Comparison of ENCODE assay signal across 1 cellular context in the genomic region with DNA sequence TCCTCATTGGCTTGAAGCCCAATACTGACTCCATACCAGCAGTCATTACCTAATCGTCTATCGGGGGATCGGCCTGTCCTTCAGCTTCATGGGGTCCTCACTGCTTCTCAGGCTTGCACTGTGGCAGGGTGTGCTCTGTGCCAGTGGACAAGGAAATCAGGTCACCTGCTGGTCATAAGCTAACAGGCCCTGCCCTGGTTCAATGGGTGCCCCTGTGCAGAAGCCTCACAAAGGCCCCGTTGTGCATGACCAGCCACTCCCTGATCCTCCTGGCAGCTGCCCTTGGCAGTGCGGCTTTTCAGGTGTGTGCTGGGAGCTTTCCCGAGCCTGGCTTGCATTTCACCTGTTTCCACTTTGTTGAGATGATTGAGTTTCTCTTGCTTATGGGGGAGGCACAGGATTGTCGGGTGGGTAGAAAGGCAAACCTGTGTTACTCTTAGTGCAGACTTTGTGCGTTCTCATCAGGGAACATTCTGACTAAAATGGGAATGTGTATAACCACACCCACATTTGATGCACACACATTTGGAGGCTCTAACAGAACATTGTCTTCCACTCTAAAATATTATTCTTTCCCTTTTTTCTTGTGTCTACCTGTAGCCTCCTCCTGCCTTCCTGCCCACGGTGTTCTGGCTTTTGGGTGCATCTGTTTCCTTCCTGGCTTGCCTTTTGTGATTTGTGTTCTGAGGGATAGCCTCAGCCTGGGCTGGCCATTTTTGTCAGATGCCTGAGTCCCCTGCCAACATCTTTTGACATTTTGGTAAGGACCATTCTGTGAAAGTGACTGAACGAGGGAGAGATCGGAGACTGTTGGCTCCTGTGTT.
TF ChIP-seq lines count a peak whose summit lies in the region.

No MANE protein-coding gene starts in this region.

TF ChIP-seq in Ishikawa, 13 proteins besides CTCF, POLR2A, EP300 and RAD21 (continued from another document):
- TF ChIP-seq MAX (IDR thresholded peaks at IDR 0.05) = no peak
